Comparison of ENCODE assay signal across 1 cellular context in the genomic region with DNA sequence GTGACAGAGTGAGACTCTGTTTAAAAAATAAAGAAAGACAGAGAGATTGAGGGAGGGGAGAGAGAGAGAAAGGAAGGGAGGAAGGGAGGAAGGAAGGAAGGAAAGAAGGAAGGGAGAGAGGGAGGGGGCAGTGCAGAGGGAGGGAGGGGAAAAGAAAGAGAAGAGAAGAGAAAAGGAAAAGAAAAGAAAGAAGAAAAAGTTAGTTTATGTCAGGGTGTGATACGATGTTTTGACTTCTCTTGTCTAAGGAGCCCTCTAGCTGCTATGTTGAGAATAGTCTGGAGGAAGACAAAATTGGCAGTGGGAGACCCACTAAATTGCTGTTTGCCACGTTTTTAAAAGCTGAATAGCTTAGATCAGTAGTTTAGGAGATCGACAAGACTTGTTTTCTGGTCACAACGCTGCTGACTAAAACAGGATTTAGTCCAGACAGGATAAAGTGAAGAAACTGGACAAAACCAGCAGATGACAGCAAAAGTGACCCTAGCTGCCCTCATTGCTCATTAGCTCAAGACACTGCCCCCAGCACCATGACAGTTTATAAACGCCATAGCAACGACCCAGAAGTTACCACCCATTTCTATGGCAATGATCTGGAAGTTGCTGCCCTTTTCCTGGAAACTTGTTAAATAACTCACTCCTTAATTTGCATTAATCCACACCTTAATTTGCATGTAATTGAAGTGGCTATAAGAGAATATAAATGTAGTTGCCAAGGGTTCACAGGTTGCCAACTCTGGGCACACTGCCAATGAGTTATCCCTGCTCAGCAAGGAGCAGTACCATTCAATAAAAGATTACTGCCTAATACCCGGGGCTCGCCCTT.
TF ChIP-seq lines count a peak whose summit lies in the region.

No MANE protein-coding gene starts in this region.

TF ChIP-seq in HEK293, 187 proteins besides CTCF, POLR2A, EP300 and RAD21 (continued from another document):
- TF ChIP-seq ZFP69B (tag by site-specific recombination; IDR thresholded peaks at IDR 0.05) (peak; percentile 11; the same call in 1 of the 2 replicates), ZNF2 (tag by site-specific recombination; IDR thresholded peaks at IDR 0.05) (peak; percentile 90), ZNF174 (tag by site-specific recombination; IDR thresholded peaks at IDR 0.05) (no peak), SCRT1 (tag by site-specific recombination; IDR thresholded peaks at IDR 0.05; ENCODE audit: borderline replicate concordance) (peak; percentile 30; the same call in 1 of the 2 replicates), ZNF501 (tag by site-specific recombination; IDR thresholded peaks at IDR 0.05) (peak; percentile 55; the same call in 1 of the 2 replicates), ZNF366 (tag by site-specific recombination; conservative IDR thresholded peaks at IDR 0.05) (peak; percentile 97), ZBTB17 (tag by site-specific recombination; IDR thresholded peaks at IDR 0.05) (peak; percentile 48), ZNF157 (tag by site-specific recombination; IDR thresholded peaks at IDR 0.05) (no peak), ZNF324 (tag by site-specific recombination; IDR thresholded peaks at IDR 0.05) (0 out of 2 replicates have a peak, but pooled peaks have one; percentile 45), ZBTB48 (tag by site-specific recombination; IDR thresholded peaks at IDR 0.05) (peak; percentile 41; the same call in 1 of the 2 replicates), ZNF140 (tag by site-specific recombination; IDR thresholded peaks at IDR 0.05) (no peak), SCRT2 (tag by site-specific recombination; IDR thresholded peaks at IDR 0.05) (peak; percentile 87), ZNF155 (tag by site-specific recombination; IDR thresholded peaks at IDR 0.05) (no peak), ZNF391 (tag by site-specific recombination; IDR thresholded peaks at IDR 0.05; ENCODE audit: borderline replicate concordance, low read depth) (peak; percentile 76; the same call in 1 of the 2 replicates), ZNF24 (tag by site-specific recombination; IDR thresholded peaks at IDR 0.05) (0 out of 2 replicates have a peak, but pooled peaks have one; percentile 17), ZNF394 (tag by site-specific recombination; IDR thresholded peaks at IDR 0.05; ENCODE audit: borderline replicate concordance) (no peak; the same call in 1 of the 2 replicates), ZNF660 (tag by site-specific recombination; IDR thresholded peaks at IDR 0.05) (peak; percentile 80), ZSCAN23 (tag by site-specific recombination; IDR thresholded peaks at IDR 0.05) (peak; percentile 50; the same call in 1 of the 2 replicates), ZBTB21 (tag by site-specific recombination; IDR thresholded peaks at IDR 0.05) (0 out of 2 replicates have a peak, but pooled peaks have one; percentile 19), GLIS1 (tag by site-specific recombination; IDR thresholded peaks at IDR 0.05) (peak; percentile 9; the same call in 1 of the 2 replicates), ZNF791 (tag by site-specific recombination; IDR thresholded peaks at IDR 0.05) (peak; percentile 56), ZNF239 (tag by site-specific recombination; IDR thresholded peaks at IDR 0.05) (peak; percentile 68; the same call in 1 of the 2 replicates), ZNF214 (tag by site-specific recombination; IDR thresholded peaks at IDR 0.05; ENCODE audit: borderline replicate concordance) (no peak), GLI4 (tag by site-specific recombination; IDR thresholded peaks at IDR 0.05) (no peak), PRDM1 (tag by site-specific recombination; IDR thresholded peaks at IDR 0.05) (peak; percentile 96), ZBTB20 (tag by site-specific recombination; IDR thresholded peaks at IDR 0.05) (peak; percentile 47; the same call in 1 of the 2 replicates), ZNF335 (tag by site-specific recombination; conservative IDR thresholded peaks at IDR 0.05) (peak; percentile 24; the same call in 1 of the 2 replicates), BCL11B (tag by site-specific recombination; IDR thresholded peaks at IDR 0.05; ENCODE audit: low read depth) (no peak), ZNF132 (tag by site-specific recombination; IDR thresholded peaks at IDR 0.05; ENCODE audit: borderline replicate concordance) (no peak), KLF8 (tag by site-specific recombination; IDR thresholded peaks at IDR 0.05) (peak; percentile 65), SP7 (tag by site-specific recombination; IDR thresholded peaks at IDR 0.05) (peak; percentile 11; the same call in 1 of the 2 replicates)
- TF ChIP-seq, protein P1, sequence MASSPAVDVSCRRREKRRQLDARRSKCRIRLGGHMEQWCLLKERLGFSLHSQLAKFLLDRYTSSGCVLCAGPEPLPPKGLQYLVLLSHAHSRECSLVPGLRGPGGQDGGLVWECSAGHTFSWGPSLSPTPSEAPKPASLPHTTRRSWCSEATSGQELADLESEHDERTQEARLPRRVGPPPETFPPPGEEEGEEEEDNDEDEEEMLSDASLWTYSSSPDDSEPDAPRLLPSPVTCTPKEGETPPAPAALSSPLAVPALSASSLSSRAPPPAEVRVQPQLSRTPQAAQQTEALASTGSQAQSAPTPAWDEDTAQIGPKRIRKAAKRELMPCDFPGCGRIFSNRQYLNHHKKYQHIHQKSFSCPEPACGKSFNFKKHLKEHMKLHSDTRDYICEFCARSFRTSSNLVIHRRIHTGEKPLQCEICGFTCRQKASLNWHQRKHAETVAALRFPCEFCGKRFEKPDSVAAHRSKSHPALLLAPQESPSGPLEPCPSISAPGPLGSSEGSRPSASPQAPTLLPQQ (tag by site-specific recombination; IDR thresholded peaks at IDR 0.05): peak; percentile 46; the same call in 1 of the 2 replicates
- TF ChIP-seq, protein P2, sequence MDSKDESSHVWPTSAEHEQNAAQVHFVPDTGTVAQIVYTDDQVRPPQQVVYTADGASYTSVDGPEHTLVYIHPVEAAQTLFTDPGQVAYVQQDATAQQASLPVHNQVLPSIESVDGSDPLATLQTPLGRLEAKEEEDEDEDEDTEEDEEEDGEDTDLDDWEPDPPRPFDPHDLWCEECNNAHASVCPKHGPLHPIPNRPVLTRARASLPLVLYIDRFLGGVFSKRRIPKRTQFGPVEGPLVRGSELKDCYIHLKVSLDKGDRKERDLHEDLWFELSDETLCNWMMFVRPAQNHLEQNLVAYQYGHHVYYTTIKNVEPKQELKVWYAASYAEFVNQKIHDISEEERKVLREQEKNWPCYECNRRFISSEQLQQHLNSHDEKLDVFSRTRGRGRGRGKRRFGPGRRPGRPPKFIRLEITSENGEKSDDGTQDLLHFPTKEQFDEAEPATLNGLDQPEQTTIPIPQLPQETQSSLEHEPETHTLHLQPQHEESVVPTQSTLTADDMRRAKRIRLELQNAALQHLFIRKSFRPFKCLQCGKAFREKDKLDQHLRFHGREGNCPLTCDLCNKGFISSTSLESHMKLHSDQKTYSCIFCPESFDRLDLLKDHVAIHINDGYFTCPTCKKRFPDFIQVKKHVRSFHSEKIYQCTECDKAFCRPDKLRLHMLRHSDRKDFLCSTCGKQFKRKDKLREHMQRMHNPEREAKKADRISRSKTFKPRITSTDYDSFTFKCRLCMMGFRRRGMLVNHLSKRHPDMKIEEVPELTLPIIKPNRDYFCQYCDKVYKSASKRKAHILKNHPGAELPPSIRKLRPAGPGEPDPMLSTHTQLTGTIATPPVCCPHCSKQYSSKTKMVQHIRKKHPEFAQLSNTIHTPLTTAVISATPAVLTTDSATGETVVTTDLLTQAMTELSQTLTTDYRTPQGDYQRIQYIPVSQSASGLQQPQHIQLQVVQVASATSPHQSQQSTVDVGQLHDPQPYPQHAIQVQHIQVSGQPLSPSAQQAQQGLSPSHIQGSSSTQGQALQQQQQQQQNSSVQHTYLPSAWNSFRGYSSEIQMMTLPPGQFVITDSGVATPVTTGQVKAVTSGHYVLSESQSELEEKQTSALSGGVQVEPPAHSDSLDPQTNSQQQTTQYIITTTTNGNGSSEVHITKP (tag by site-specific recombination; IDR thresholded peaks at IDR 0.05): 0 out of 2 replicates have a peak, but pooled peaks have one; percentile 7
- TF ChIP-seq, protein P3, sequence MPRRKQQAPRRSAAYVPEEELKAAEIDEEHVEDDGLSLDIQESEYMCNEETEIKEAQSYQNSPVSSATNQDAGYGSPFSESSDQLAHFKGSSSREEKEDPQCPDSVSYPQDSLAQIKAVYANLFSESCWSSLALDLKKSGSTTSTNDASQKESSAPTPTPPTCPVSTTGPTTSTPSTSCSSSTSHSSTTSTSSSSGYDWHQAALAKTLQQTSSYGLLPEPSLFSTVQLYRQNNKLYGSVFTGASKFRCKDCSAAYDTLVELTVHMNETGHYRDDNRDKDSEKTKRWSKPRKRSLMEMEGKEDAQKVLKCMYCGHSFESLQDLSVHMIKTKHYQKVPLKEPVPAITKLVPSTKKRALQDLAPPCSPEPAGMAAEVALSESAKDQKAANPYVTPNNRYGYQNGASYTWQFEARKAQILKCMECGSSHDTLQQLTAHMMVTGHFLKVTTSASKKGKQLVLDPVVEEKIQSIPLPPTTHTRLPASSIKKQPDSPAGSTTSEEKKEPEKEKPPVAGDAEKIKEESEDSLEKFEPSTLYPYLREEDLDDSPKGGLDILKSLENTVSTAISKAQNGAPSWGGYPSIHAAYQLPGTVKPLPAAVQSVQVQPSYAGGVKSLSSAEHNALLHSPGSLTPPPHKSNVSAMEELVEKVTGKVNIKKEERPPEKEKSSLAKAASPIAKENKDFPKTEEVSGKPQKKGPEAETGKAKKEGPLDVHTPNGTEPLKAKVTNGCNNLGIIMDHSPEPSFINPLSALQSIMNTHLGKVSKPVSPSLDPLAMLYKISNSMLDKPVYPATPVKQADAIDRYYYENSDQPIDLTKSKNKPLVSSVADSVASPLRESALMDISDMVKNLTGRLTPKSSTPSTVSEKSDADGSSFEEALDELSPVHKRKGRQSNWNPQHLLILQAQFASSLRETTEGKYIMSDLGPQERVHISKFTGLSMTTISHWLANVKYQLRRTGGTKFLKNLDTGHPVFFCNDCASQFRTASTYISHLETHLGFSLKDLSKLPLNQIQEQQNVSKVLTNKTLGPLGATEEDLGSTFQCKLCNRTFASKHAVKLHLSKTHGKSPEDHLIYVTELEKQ (tag by site-specific recombination; IDR thresholded peaks at IDR 0.05; ENCODE audit: borderline replicate concordance): no peak
